9 cellular contexts compared by ENCODE assay signal in the genomic region with DNA sequence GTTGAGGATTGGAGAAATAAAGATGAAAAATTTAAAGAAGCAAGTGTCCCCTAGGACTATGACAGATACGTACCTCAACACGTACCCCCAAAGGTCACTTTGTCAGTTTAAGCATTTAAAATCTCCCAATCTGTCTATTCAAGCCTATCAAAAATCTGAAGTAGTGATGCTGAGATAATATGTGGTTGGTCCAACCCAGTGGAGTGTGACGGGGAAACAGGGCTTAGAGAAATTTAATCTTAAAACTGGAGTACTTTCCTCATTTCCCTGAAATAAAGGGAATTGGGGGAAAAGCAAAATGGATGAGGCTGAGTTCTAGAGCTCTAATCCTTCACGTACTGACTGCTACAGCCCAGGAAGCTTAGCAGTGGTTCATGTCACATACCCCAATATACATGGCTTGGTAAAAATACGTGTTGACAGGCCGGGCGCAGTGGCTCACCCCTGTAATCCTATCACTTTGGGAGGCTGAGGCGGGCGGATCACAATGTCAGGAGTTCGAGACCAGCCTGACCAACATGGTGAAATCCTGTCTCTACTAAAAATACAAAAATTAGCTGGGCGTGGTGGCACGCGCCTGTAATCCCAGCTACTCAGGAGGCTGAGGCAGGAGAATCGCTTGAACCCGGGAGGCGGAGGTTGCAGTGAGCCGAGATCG. TPM values are rescaled to one million over a fixed set of nuclear protein-coding genes. Genes with fewer than 3 reads are reported as not detected.
DNase-seq lines count a peak whose midpoint lies in the region; ATAC-seq, FAIRE-seq and TF ChIP-seq lines count a peak whose summit lies in the region.
"Not testable (repeated sequence)": the region's sequence is repeated elsewhere in the genome, so short reads cannot be mapped to it uniquely, and the experiment has no call there.
"Had no signal": no experiment of that assay in that cellular context is flagged by ENCODE, and none has a peak within 500 bp of the region (broad histone marks: within the 10 kb centered on the region; RNA-seq: fewer than 3 reads in every experiment).

No MANE protein-coding gene starts in this region.

- peak overlapping the region; percentile 20; the same call in 1 of the 2 replicates for H3K4me2 ChIP-seq in PC-3 (ENCODE audit: low read length)

- not testable (repeated sequence) for H3K4me1 Mint-ChIP-seq in activated T-helper 17 cell treated with anti-CD3 and anti-CD28 coated beads, Interleukin-2, amount 50 U/mL, for 72 hours

- H3K36me3 ChIP-seq in PC-3 (ENCODE audit: low read depth, low read length); mucosa of stomach (ENCODE audit: control insufficient read depth, insufficient read depth, low read length); vagina: not testable (repeated sequence)

- H3K4me1 ChIP-seq in PC-3 (ENCODE audit: insufficient read depth, low read length); mucosa of stomach (ENCODE audit: control insufficient read depth, insufficient read depth, low read length); vagina: not testable (repeated sequence)

- not testable (repeated sequence) for H3K4me3 ChIP-seq in PC-3 (ENCODE audit: low read length)
- H3K4me3 ChIP-seq in mucosa of stomach (ENCODE audit: low read length) (peak overlapping the region; percentile 61), skeletal muscle cell (ENCODE audit: low read depth, low read length) (peak overlapping the region; percentile 46), vagina (peak overlapping the region; percentile 36 to 37)

- not testable (repeated sequence) for BruUV-seq in PC-3 (replicated peaks; lab: Mats Ljungman, UMichigan)

- not testable (repeated sequence) for H3K27ac ChIP-seq in PC-3 (ENCODE audit: low read length)
- H3K27ac ChIP-seq in cingulate gyrus (ENCODE audit: low read depth, low read length) (peak overlapping the region; percentile 84), vagina (peak overlapping the region; percentile 31)

- not testable (repeated sequence) for ATAC-seq in PC-3; activated T-helper 17 cell treated with anti-CD3 and anti-CD28 coated beads, Interleukin-2, amount 50 U/mL, for 72 hours (replicated peaks)
- ATAC-seq in left cardiac atrium, result peak; percentile 2 to 6

- peaks cover 29% of the 10 kb centered on the region for H3K36me3 Mint-ChIP-seq in activated T-helper 17 cell treated with anti-CD3 and anti-CD28 coated beads, Interleukin-2, amount 50 U/mL, for 72 hours (ENCODE audit: low read depth)

- POLR2A ChIA-PET in PC-3 (lab: Charles Lee; ENCODE audit: unreplicated experiment), result interaction anchor here (0.5 kb wide), 1 partner anchor 263 kb away, joined by 7 read pairs; no protein-coding TSS in a partner anchor

- CTCF ChIA-PET in PC-3 (lab: Charles Lee), result not testable (repeated sequence)

- not testable (repeated sequence) for H3K9me3 ChIP-seq in PC-3 (ENCODE audit: low read length); mucosa of stomach (ENCODE audit: control insufficient read depth, low read length); vagina

- not testable (repeated sequence) for H3K9me3 Mint-ChIP-seq in activated T-helper 17 cell treated with anti-CD3 and anti-CD28 coated beads, Interleukin-2, amount 50 U/mL, for 72 hours

- H3K27ac Mint-ChIP-seq in activated T-helper 17 cell treated with anti-CD3 and anti-CD28 coated beads, Interleukin-2, amount 50 U/mL, for 72 hours, result peak overlapping the region; percentile 93

- intact Hi-C loops in PC-3 (cut with micrococcal nuclease); left cardiac atrium (cut with DNase I); vagina (cut with DNase I): not testable (repeated sequence)

- not testable (repeated sequence) for TF ChIP-seq POLR2A in GM12892 (IDR thresholded peaks at IDR 0.05; ENCODE audit: low read depth, low read length); vagina (IDR thresholded peaks at IDR 0.05)

- not testable (repeated sequence) for H3K9me2 ChIP-seq in PC-3 (replicated peaks; ENCODE audit: low read length)

- not testable (repeated sequence) for TF ChIP-seq CTCF in PC-3 (conservative IDR thresholded peaks at IDR 0.05; ENCODE audit: low read depth, low read length); vagina (IDR thresholded peaks at IDR 0.05)

- peak; percentile 40 for FAIRE-seq in GM12892 (lab: Jason Lieb, UNC)

- not testable (repeated sequence) for H3F3A ChIP-seq in PC-3 (ENCODE audit: low read length, unreplicated experiment)

- not testable (repeated sequence) for H3K9ac ChIP-seq in PC-3 (ENCODE audit: low read length)
- peak overlapping the region; percentile 72 for H3K9ac ChIP-seq in mucosa of stomach (ENCODE audit: low read length)

- not testable (repeated sequence) for H3K27me3 Mint-ChIP-seq in activated T-helper 17 cell treated with anti-CD3 and anti-CD28 coated beads, Interleukin-2, amount 50 U/mL, for 72 hours

- H3K4me3 Mint-ChIP-seq in activated T-helper 17 cell treated with anti-CD3 and anti-CD28 coated beads, Interleukin-2, amount 50 U/mL, for 72 hours, result peak overlapping the region; percentile 88

- H3K79me2 ChIP-seq in PC-3 (ENCODE audit: low read length), result not testable (repeated sequence)

- DNase-seq in GM12892 (ENCODE audit: insufficient read length); PC-3; left cardiac atrium; skeletal muscle cell (ENCODE audit: low read depth); vagina (ENCODE audit: extremely low spot score in 2 of 2): not testable (repeated sequence)

- H3K27me3 ChIP-seq in PC-3 (ENCODE audit: low read length); mucosa of stomach (ENCODE audit: control insufficient read depth, insufficient read depth, low read length); vagina: not testable (repeated sequence)

- H4K20me1 ChIP-seq in PC-3 (ENCODE audit: low read length), result not testable (repeated sequence)

- H2AFZ ChIP-seq in PC-3 (ENCODE audit: low read length), result not testable (repeated sequence)

RNA-seq across cellular contexts. Expression of gene ANP32E, which starts 21.7 kb away (rescaled TPM):
- polyA plus RNA-seq in GM12892 (2012; ENCODE audit: missing spikeins), result 95.8 TPM
- total RNA-seq in PC-3 (2014; rRNA removed) (42.0 and 47.4 TPM in 2 replicates), left cardiac atrium (10 to 100 TPM; 25.5 to 38.1 TPM), vagina (16.7 TPM)
- 100 to 1,000 TPM; 162 to 166 TPM for total RNA-seq in activated T-helper 17 cell treated with anti-CD3 and anti-CD28 coated beads, Interleukin-2, amount 50 U/mL, for 72 hours

RNA-seq across cellular contexts. Expression of gene CA14, which starts 43.3 kb away (rescaled TPM):
- polyA plus RNA-seq in GM12892 (2012; ENCODE audit: missing spikeins), result 0.51 TPM
- total RNA-seq in PC-3 (2014; rRNA removed) (not detected in 2 replicates), left cardiac atrium (1 to 10 TPM; 5.7 to 8.7 TPM), vagina (not detected)
- not detected for total RNA-seq in activated T-helper 17 cell treated with anti-CD3 and anti-CD28 coated beads, Interleukin-2, amount 50 U/mL, for 72 hours
- total RNA-seq: HFFc6 had no signal

RNA-seq across cellular contexts. Expression of gene APH1A, which starts 54.6 kb away (rescaled TPM):
- polyA plus RNA-seq in GM12892 (2012; ENCODE audit: missing spikeins), result 76.6 TPM
- 211 and 222 TPM in 2 replicates for total RNA-seq in PC-3 (2014; rRNA removed)
- 100 to 1,000 TPM in 1 of 2 donors, 10 to 100 TPM in 1; 96.3 to 149 TPM for total RNA-seq in activated T-helper 17 cell treated with anti-CD3 and anti-CD28 coated beads, Interleukin-2, amount 50 U/mL, for 72 hours
- 10 to 100 TPM; 64.3 to 93.1 TPM for total RNA-seq in left cardiac atrium
- 52.8 TPM for total RNA-seq in vagina

RNA-seq across cellular contexts. Expression of gene C1orf54, which starts 58.4 kb away (rescaled TPM):
- 14.6 TPM for polyA plus RNA-seq in GM12892 (2012; ENCODE audit: missing spikeins)
- 0.98 TPM in 1 of 2 replicates, not detected in the other for total RNA-seq in PC-3 (2014; rRNA removed)
- 1 to 10 TPM; 1.4 to 3.6 TPM for total RNA-seq in activated T-helper 17 cell treated with anti-CD3 and anti-CD28 coated beads, Interleukin-2, amount 50 U/mL, for 72 hours
- total RNA-seq in left cardiac atrium, result 10 to 100 TPM; 10.1 to 14.0 TPM
- total RNA-seq in vagina, result 19.4 TPM
